Comparison of ENCODE assay signal across 2 cellular contexts in genomic region chr2:25915411-25915810, GRCh38.
TF ChIP-seq lines count a peak whose summit lies in the region.

No MANE protein-coding gene starts in this region.

TF ChIP-seq in K562, 482 proteins besides CTCF, POLR2A, EP300 and RAD21:
- peak; percentile 55; the same call in 1 of the 2 replicates for TF ChIP-seq ZBTB33 (CRISPR knock-in tag; IDR thresholded peaks at IDR 0.05)

TF ChIP-seq in HepG2, 621 proteins besides CTCF, POLR2A, EP300 and RAD21:
- TF ChIP-seq ZNF687 (CRISPR knock-in tag; IDR thresholded peaks at IDR 0.05) (peak; percentile 9; the same call in 1 of the 2 replicates), ZBTB33 (CRISPR knock-in tag; IDR thresholded peaks at IDR 0.05) (peak; percentile 79)
